ENCODE assay signal across 32 cellular contexts in genomic region chr9:133614056-133614455, GRCh38. TPM values are rescaled to one million over a fixed set of nuclear protein-coding genes. Genes with fewer than 3 reads are reported as not detected.
DNase-seq lines count a peak whose midpoint lies in the region; ATAC-seq, FAIRE-seq and TF ChIP-seq lines count a peak whose summit lies in the region.
"Had no signal": no experiment of that assay in that cellular context is flagged by ENCODE, and none has a peak within 500 bp of the region (broad histone marks: within the 10 kb centered on the region; RNA-seq: fewer than 3 reads in every experiment).

No MANE protein-coding gene starts in this region.

- intact Hi-C loops in left ventricle myocardium inferior (cut with micrococcal nuclease) (no loop called here), heart right ventricle (cut with DNase I) (loop anchor here in 1 of 10 donors (10.0 kb wide), 1 partner anchor 111 kb away; no protein-coding TSS in a partner anchor), kidney (cut with DNase I) (no loop called here)

- TF ChIP-seq CTCF in left ventricle myocardium inferior (IDR thresholded peaks at IDR 0.05; ENCODE audit: borderline replicate concordance): no peak
- no peak for TF ChIP-seq CTCF in heart right ventricle (IDR thresholded peaks at IDR 0.05)
- TF ChIP-seq CTCF in kidney (IDR thresholded peaks at IDR 0.05; ENCODE audit: borderline replicate concordance, extremely low read depth, insufficient read depth): no peak
- no peak for TF ChIP-seq CTCF in osteoblast (IDR thresholded peaks at IDR 0.05; ENCODE audit: extremely low read depth, low read depth, low read length)

- no peak overlapping the region for H3K4me3 ChIP-seq in left ventricle myocardium inferior
- no peak overlapping the region for H3K4me3 ChIP-seq in heart right ventricle
- no peak overlapping the region for H3K4me3 ChIP-seq in kidney (ENCODE audit: low read length in 2 of 2)
- no peak overlapping the region for H3K4me3 ChIP-seq in osteoblast (ENCODE audit: insufficient read depth, low read length)
- H3K4me3 ChIP-seq: BLaER1, GM12878 had no signal

- WGBS in heart right ventricle, 2 donors: 67 to 70% methylated on average over 10 of the region's 10 CpGs

- H3K27me3 ChIP-seq in left ventricle myocardium inferior (ENCODE audit: low read depth): peaks cover 100% of the 10 kb centered on the region
- H3K27me3 ChIP-seq in heart right ventricle: peaks cover 0 to 97% (median 90%) of the 10 kb centered on the region in 7 donors
- H3K27me3 ChIP-seq in osteoblast (ENCODE audit: insufficient read depth, low read length): peaks cover 41% of the 10 kb centered on the region
- H3K27me3 ChIP-seq: BE2C had no signal

- no peaks in the 10 kb centered on the region for H3K4me1 ChIP-seq in left ventricle myocardium inferior
- no peaks in the 10 kb centered on the region for H3K4me1 ChIP-seq in heart right ventricle
- H3K4me1 ChIP-seq in kidney (ENCODE audit: control insufficient read depth in 1 of 2, insufficient read depth in 1 of 2, low read depth in 1 of 2, low read length in 2 of 2): no peaks in the 10 kb centered on the region
- H3K4me1 ChIP-seq in osteoblast (ENCODE audit: insufficient read depth, low read length): no peaks in the 10 kb centered on the region

- H3K36me3 ChIP-seq in left ventricle myocardium inferior (no peaks in the 10 kb centered on the region), heart right ventricle (no peaks in the 10 kb centered on the region), kidney (ENCODE audit: control insufficient read depth in 1 of 2, insufficient read depth in 2 of 2, low read length in 2 of 2) (no peaks in the 10 kb centered on the region), osteoblast (ENCODE audit: insufficient read depth, low read length) (no peaks in the 10 kb centered on the region)
- H3K36me3 ChIP-seq: BE2C, BLaER1 had no signal

- H3K9ac ChIP-seq in kidney (ENCODE audit: low read length in 2 of 2): no peak overlapping the region
- H3K9ac ChIP-seq: BLaER1 had no signal

- no peaks in the 10 kb centered on the region for H3K9me3 ChIP-seq in left ventricle myocardium inferior (replicated peaks)
- H3K9me3 ChIP-seq in heart right ventricle: no peaks in the 10 kb centered on the region
- no peaks in the 10 kb centered on the region for H3K9me3 ChIP-seq in kidney (ENCODE audit: control insufficient read depth in 1 of 2, low read length in 2 of 2)
- no peaks in the 10 kb centered on the region for H3K9me3 ChIP-seq in osteoblast (ENCODE audit: low read depth, low read length)
- H3K9me3 ChIP-seq: BE2C, BLaER1 had no signal

- no peak overlapping the region for H3K4me2 ChIP-seq in osteoblast (ENCODE audit: insufficient read depth, low read length)
- H3K4me2 ChIP-seq: BLaER1 had no signal

- DNase-seq in left ventricle myocardium inferior (peak; percentile 1), heart right ventricle (no peak), kidney (peak; percentile 20), osteoblast (ENCODE audit: insufficient read length, low spot score, missing footprints) (peak; percentile 27), activated gamma-delta T cell (lab: John Stamatoyannopoulos, UW) (no peak)
- DNase-seq in stimulated activated naive CD8-positive, alpha-beta T cell treated with anti-CD3 and anti-CD28 coated beads, Interleukin-15, Interleukin-2, amounts not matched to agents 100 U/mL and 50 U/mL, for 24 hours: no peak
- DNase-seq: ACHN; BE2C; C1 segment of cervical spinal cord; CD4-positive, alpha-beta memory T cell; CD4-positive, CD25-positive, alpha-beta regulatory T cell; CD8-positive, alpha-beta memory T cell; COR-L47; DMS 273 treated with DMSO at 0.1 percent for 48 hours; DMS153; DMS53; DMS79; DND-41; EL; GDM1 had no signal

- H2AFZ ChIP-seq in osteoblast (ENCODE audit: low read length): no peak overlapping the region

- H3K79me2 ChIP-seq in osteoblast (ENCODE audit: insufficient read depth, low read length): no peaks in the 10 kb centered on the region

- no peak overlapping the region for H3K27ac ChIP-seq in left ventricle myocardium inferior (replicated peaks)
- no peak overlapping the region for H3K27ac ChIP-seq in heart right ventricle
- no peak overlapping the region for H3K27ac ChIP-seq in kidney (ENCODE audit: low read depth in 2 of 2, low read length in 2 of 2)
- no peak overlapping the region for H3K27ac ChIP-seq in osteoblast (ENCODE audit: low read depth, low read length)
- H3K27ac ChIP-seq: 22Rv1, BLaER1 had no signal

- no peak for FAIRE-seq in kidney (lab: Jason Lieb, UNC)
- FAIRE-seq: A204.1, GM12878, GM12892, GM18507 had no signal

- ATAC-seq in heart right ventricle (no peak), GM21529 (IDR thresholded peaks at IDR 0.05; ENCODE audit: unreplicated experiment) (no peak)
- ATAC-seq in stimulated activated naive CD8-positive, alpha-beta T cell treated with anti-CD3 and anti-CD28 coated beads, Interleukin-15, Interleukin-2, amounts not matched to agents 100 U/mL and 50 U/mL, for 24 hours: no peak
- ATAC-seq: GM12878 had no signal

- H4K20me1 ChIP-seq in osteoblast (ENCODE audit: insufficient read depth, low read length): no peaks in the 10 kb centered on the region
- H4K20me1 ChIP-seq: BLaER1 had no signal

RNA-seq across cellular contexts. Expression of gene FAM163B, which starts 4.9 kb away (rescaled TPM):
- total RNA-seq in left ventricle myocardium inferior: not detected
- total RNA-seq in heart right ventricle: not detected
- under 1 TPM in 1 of 2 donors, not detected in 1; 0.19 TPM for polyA plus RNA-seq in heart right ventricle
- 0.54 TPM for total RNA-seq in kidney
- not detected for polyA plus RNA-seq in kidney (ENCODE audit: insufficient read depth, low read depth, low replicate concordance)
- not detected in 2 replicates for total RNA-seq in osteoblast
- total RNA-seq: A673; CD4-positive, alpha-beta memory T cell; CD4-positive, CD25-positive, alpha-beta regulatory T cell; CD8-positive, alpha-beta memory T cell; Daoy; G401; GM12878 had no signal
- polyA plus RNA-seq: AG04450; CD14-positive monocyte; CD4-positive, alpha-beta memory T cell; CD4-positive, CD25-positive, alpha-beta regulatory T cell; CD8-positive, alpha-beta memory T cell; GM12878 had no signal

RNA-seq across cellular contexts. Expression of gene DBH, which starts 22.1 kb away (rescaled TPM):
- total RNA-seq in left ventricle myocardium inferior (not detected), heart right ventricle (under 1 TPM in 1 of 10 donors, not detected in 9; 0.09 TPM), kidney (not detected), osteoblast (not detected in 2 replicates)
- polyA plus RNA-seq in heart right ventricle (under 1 TPM in 1 of 2 donors, not detected in 1; 0.01 TPM), kidney (ENCODE audit: insufficient read depth, low read depth, low replicate concordance) (0.39 TPM)
- total RNA-seq: A673; CD8-positive, alpha-beta memory T cell; Daoy; G401; GM12878 had no signal
- polyA plus RNA-seq: AG04450; CD14-positive monocyte; CD4-positive, CD25-positive, alpha-beta regulatory T cell; CD8-positive, alpha-beta memory T cell; GM12878 had no signal

Comparison
In these comparisons a context has a peak if more than half of its experiments do, and no peak if none do; other contexts are left out.
1. DNase-seq: peak in left ventricle myocardium inferior (single experiment), kidney (single experiment) and osteoblast (single experiment); none in heart right ventricle (0 of 2), stimulated activated naive CD8-positive, alpha-beta T cell treated with anti-CD3 and anti-CD28 coated beads, Interleukin-15, Interleukin-2, amounts not matched to agents 100 U/mL and 50 U/mL, for 24 hours (single experiment) and activated gamma-delta T cell (single experiment).